In genomic region chr9:109428854-109429253, GRCh38 we compare ENCODE assay signal across 16 cellular contexts.
DNase-seq lines count a peak whose midpoint lies in the region; ATAC-seq and TF ChIP-seq lines count a peak whose summit lies in the region.
"Had no signal": no experiment of that assay in that cellular context is flagged by ENCODE, and none has a peak within 500 bp of the region (broad histone marks: within the 10 kb centered on the region; RNA-seq: fewer than 3 reads in every experiment).

No MANE protein-coding gene starts in this region.

- peak overlapping the region; percentile 66 for H3K4me3 ChIP-seq in left ventricle myocardium inferior
- H3K4me3 ChIP-seq: BLaER1, GM12878 had no signal

- H3K9me3 Mint-ChIP-seq in activated CD4-positive, alpha-beta T cell treated with anti-CD3 and anti-CD28 coated beads, Interleukin-2, amount 10 ng/mL, durations not matched to agents 24 days and 14 days: no peaks in the 10 kb centered on the region
- H3K9me3 Mint-ChIP-seq: CD4-positive, CD25-positive, alpha-beta regulatory T cell; HFFc6 had no signal

- no peaks in the 10 kb centered on the region for H3K4me1 Mint-ChIP-seq in activated CD4-positive, alpha-beta T cell treated with anti-CD3 and anti-CD28 coated beads, Interleukin-2, amount 10 ng/mL, durations not matched to agents 24 days and 14 days
- H3K4me1 Mint-ChIP-seq: CD4-positive, CD25-positive, alpha-beta regulatory T cell had no signal

- H3K36me3 Mint-ChIP-seq in activated CD4-positive, alpha-beta T cell treated with anti-CD3 and anti-CD28 coated beads, Interleukin-2, amount 10 ng/mL, durations not matched to agents 24 days and 14 days (ENCODE audit: low read depth): no peaks in the 10 kb centered on the region
- H3K36me3 Mint-ChIP-seq: CD4-positive, CD25-positive, alpha-beta regulatory T cell had no signal

- no peaks in the 10 kb centered on the region for H3K36me3 ChIP-seq in left ventricle myocardium inferior
- H3K36me3 ChIP-seq: BLaER1 had no signal

- intact Hi-C loops in Right ventricle myocardium superior (cut with DNase I) (no loop called here), left ventricle myocardium inferior (cut with micrococcal nuclease) (no loop called here)
- intact Hi-C loops in activated CD4-positive, alpha-beta T cell treated with anti-CD3 and anti-CD28 coated beads, Interleukin-2, amount 10 ng/mL, durations not matched to agents 24 days and 14 days (cut with micrococcal nuclease): no loop called here

- H3K27me3 ChIP-seq in left ventricle myocardium inferior (ENCODE audit: low read depth): no peaks in the 10 kb centered on the region
- H3K27me3 ChIP-seq: BLaER1 had no signal

- H3K9me3 ChIP-seq in left ventricle myocardium inferior (replicated peaks): no peaks in the 10 kb centered on the region
- H3K9me3 ChIP-seq: BLaER1 had no signal

- H3K4me1 ChIP-seq in left ventricle myocardium inferior: peaks cover 36% of the 10 kb centered on the region

- no peak overlapping the region for H3K4me3 Mint-ChIP-seq in activated CD4-positive, alpha-beta T cell treated with anti-CD3 and anti-CD28 coated beads, Interleukin-2, amount 10 ng/mL, durations not matched to agents 24 days and 14 days
- H3K4me3 Mint-ChIP-seq: CD4-positive, CD25-positive, alpha-beta regulatory T cell; HFFc6 had no signal

- H3K27ac Mint-ChIP-seq in activated CD4-positive, alpha-beta T cell treated with anti-CD3 and anti-CD28 coated beads, Interleukin-2, amount 10 ng/mL, durations not matched to agents 24 days and 14 days: no peak overlapping the region
- H3K27ac Mint-ChIP-seq: CD4-positive, CD25-positive, alpha-beta regulatory T cell; HFFc6 had no signal

- DNase-seq in NCI-H82 (lab: John Stamatoyannopoulos, UW): peak; percentile 19
- DNase-seq in NCI-H82 treated with DMSO at 0.1 percent for 48 hours (lab: John Stamatoyannopoulos, UW; ENCODE audit: unreplicated experiment): no peak
- DNase-seq in Right ventricle myocardium superior: no peak
- DNase-seq in left ventricle myocardium inferior: no peak
- DNase-seq in activated CD4-positive, alpha-beta T cell treated with anti-CD3 and anti-CD28 coated beads, Interleukin-2, amount 10 ng/mL, durations not matched to agents 24 days and 14 days: no peak
- no peak for DNase-seq in HUDEP-2 (lab: John Stamatoyannopoulos, UW; ENCODE audit: unreplicated experiment in 76 of 76)
- DNase-seq: AML-193; Calu3; CD4-positive, CD25-positive, alpha-beta regulatory T cell; DMS79; HCEC 1CT; HFFc6 had no signal

- ATAC-seq in Right ventricle myocardium superior (ENCODE audit: poor library complexity) (peak; percentile 82), HG03159 (IDR thresholded peaks at IDR 0.05; ENCODE audit: unreplicated experiment) (no peak)
- ATAC-seq: GM12878 had no signal

- TF ChIP-seq CTCF in left ventricle myocardium inferior (IDR thresholded peaks at IDR 0.05; ENCODE audit: borderline replicate concordance): no peak

- H3K27ac ChIP-seq in left ventricle myocardium inferior (replicated peaks): peak overlapping the region; percentile 81
- H3K27ac ChIP-seq: 22Rv1, BLaER1 had no signal

- peaks cover 16% of the 10 kb centered on the region for H3K27me3 Mint-ChIP-seq in activated CD4-positive, alpha-beta T cell treated with anti-CD3 and anti-CD28 coated beads, Interleukin-2, amount 10 ng/mL, durations not matched to agents 24 days and 14 days
